ENCODE assay signal across 8 cellular contexts in genomic region chr3:128497305-128498126, GRCh38. TPM values are rescaled to one million over a fixed set of nuclear protein-coding genes. Genes with fewer than 3 reads are reported as not detected.
DNase-seq lines count a peak whose midpoint lies in the region; ATAC-seq and TF ChIP-seq lines count a peak whose summit lies in the region.

No MANE protein-coding gene starts in this region.

- no peaks in the 10 kb centered on the region for H3K9me3 ChIP-seq in liver (ENCODE audit: control insufficient read depth in 4 of 4, low read length in 3 of 4)

- intact Hi-C loops in Right ventricle myocardium inferior (cut with DNase I): loop anchor here (2.0 to 5.0 kb wide), 7 partner anchors 33 to 400 kb away; no protein-coding TSS in a partner anchor
- intact Hi-C loops in cardiac septum (cut with DNase I): loop anchor here (2.0 to 5.0 kb wide), 5 partner anchors 71 to 400 kb away; no protein-coding TSS in a partner anchor

- H3K36me3 ChIP-seq in liver (ENCODE audit: control insufficient read depth in 4 of 4, insufficient read depth in 3 of 4, low read depth in 1 of 4, low read length in 3 of 4): no peaks in the 10 kb centered on the region

- peak overlapping the region in 2 of 3 donors; percentile 51 to 62 for H3K4me3 ChIP-seq in liver (ENCODE audit: low read depth in 1 of 3, low read length in 3 of 3)

- peak; percentile 42 to 51 for TF ChIP-seq RAD21 in liver (IDR thresholded peaks at IDR 0.05)

- DNase-seq in Right ventricle myocardium inferior (ENCODE audit: missing footprints) (peak; percentile 82), cardiac septum (ENCODE audit: low spot score) (no peak), NCI-H2196 treated with DMSO at 0.1 percent for 48 hours (lab: John Stamatoyannopoulos, UW; ENCODE audit: unreplicated experiment) (peak; percentile 88)
- DNase-seq in activated CD4-positive, CD25-positive, alpha-beta regulatory T cell treated with anti-CD3 and anti-CD28 coated beads, Interleukin-2, amount 50 U/mL, for 16 hours (ENCODE audit: low read depth, low spot score): peak; percentile 35
- DNase-seq in central memory CD8-positive, alpha-beta T cell (ENCODE audit: low spot score in 2 of 2): no peak
- DNase-seq in stimulated activated CD4-positive, alpha-beta T cell treated with anti-CD3 and anti-CD28 coated beads, Interleukin-4, amount 100 ng/mL, for 4 hours: peak; percentile 67 to 72

- H3K9ac ChIP-seq in liver (ENCODE audit: low read depth in 1 of 2, low read length in 2 of 2): no peak overlapping the region

- no peak overlapping the region for H3K27ac Mint-ChIP-seq in central memory CD8-positive, alpha-beta T cell (ENCODE audit: low read depth)

- H3K36me3 Mint-ChIP-seq in central memory CD8-positive, alpha-beta T cell (ENCODE audit: insufficient read depth): peaks cover 8% of the 10 kb centered on the region

- WGBS in liver: 3% methylated on average over 77 of the region's 77 CpGs

- ATAC-seq in Right ventricle myocardium inferior (peak; percentile 60), HG03097 (IDR thresholded peaks at IDR 0.05; ENCODE audit: low FRiP score, unreplicated experiment) (no peak)
- ATAC-seq in central memory CD8-positive, alpha-beta T cell (replicated peaks; ENCODE audit: extremely low read depth, poor library complexity, severe bottlenecking): peak; percentile 50

- H3K4me1 Mint-ChIP-seq in central memory CD8-positive, alpha-beta T cell: no peaks in the 10 kb centered on the region

- H3K9me3 Mint-ChIP-seq in central memory CD8-positive, alpha-beta T cell: no peaks in the 10 kb centered on the region

- peaks cover 88% of the 10 kb centered on the region for H3K27me3 Mint-ChIP-seq in central memory CD8-positive, alpha-beta T cell

- H3K27ac ChIP-seq in liver (ENCODE audit: low read depth in 1 of 2, low read length in 2 of 2): no peak overlapping the region

- H3K4me3 Mint-ChIP-seq in central memory CD8-positive, alpha-beta T cell: peak overlapping the region; percentile 67

- H3K4me1 ChIP-seq in liver (ENCODE audit: control insufficient read depth in 4 of 4, insufficient read depth in 4 of 4, low read length in 3 of 4): peaks cover 8 to 16% (median 11%) of the 10 kb centered on the region in 4 donors

- TF ChIP-seq CTCF in liver (IDR thresholded peaks at IDR 0.05; ENCODE audit: low read depth, low read length, missing input control): peak; percentile 50

- peaks cover 2 to 21% (median 5%) of the 10 kb centered on the region in 4 donors for H3K27me3 ChIP-seq in liver (ENCODE audit: control insufficient read depth in 4 of 4, insufficient read depth in 4 of 4, low read length in 3 of 4)

TF ChIP-seq in liver, 16 proteins besides CTCF, POLR2A, EP300 and RAD21:
- no peak for TF ChIP-seq JUND (IDR thresholded peaks at IDR 0.05)
- TF ChIP-seq YY1 (IDR thresholded peaks at IDR 0.05): peak; percentile 60
- no peak for TF ChIP-seq FOXA2 (IDR thresholded peaks at IDR 0.05)

RNA-seq across cellular contexts. Expression of gene GATA2, which starts 4.5 kb away (rescaled TPM):
- 9.1 TPM for total RNA-seq in Right ventricle myocardium inferior
- 15.6 TPM for total RNA-seq in cardiac septum
- total RNA-seq in liver: 1 to 10 TPM in 1 of 2 donors, under 1 TPM in 1; 0.25 to 2.8 TPM
- under 1 TPM; 0.28 to 0.80 TPM for polyA plus RNA-seq in liver

RNA-seq across cellular contexts. Expression of gene DNAJB8, which starts 30.8 kb away (rescaled TPM):
- total RNA-seq in Right ventricle myocardium inferior (not detected), cardiac septum (not detected), liver (not detected)
- polyA plus RNA-seq in liver: not detected

Comparison
In these comparisons a context has a peak if more than half of its experiments do, and no peak if none do; other contexts are left out.
1. DNase-seq: peak in Right ventricle myocardium inferior (single experiment), NCI-H2196 treated with DMSO at 0.1 percent for 48 hours (single experiment), activated CD4-positive, CD25-positive, alpha-beta regulatory T cell treated with anti-CD3 and anti-CD28 coated beads, Interleukin-2, amount 50 U/mL, for 16 hours (single experiment) and stimulated activated CD4-positive, alpha-beta T cell treated with anti-CD3 and anti-CD28 coated beads, Interleukin-4, amount 100 ng/mL, for 4 hours (2 of 2); none in cardiac septum (single experiment) and central memory CD8-positive, alpha-beta T cell (0 of 2).